8 cellular contexts compared by ENCODE assay signal in the genomic region with DNA sequence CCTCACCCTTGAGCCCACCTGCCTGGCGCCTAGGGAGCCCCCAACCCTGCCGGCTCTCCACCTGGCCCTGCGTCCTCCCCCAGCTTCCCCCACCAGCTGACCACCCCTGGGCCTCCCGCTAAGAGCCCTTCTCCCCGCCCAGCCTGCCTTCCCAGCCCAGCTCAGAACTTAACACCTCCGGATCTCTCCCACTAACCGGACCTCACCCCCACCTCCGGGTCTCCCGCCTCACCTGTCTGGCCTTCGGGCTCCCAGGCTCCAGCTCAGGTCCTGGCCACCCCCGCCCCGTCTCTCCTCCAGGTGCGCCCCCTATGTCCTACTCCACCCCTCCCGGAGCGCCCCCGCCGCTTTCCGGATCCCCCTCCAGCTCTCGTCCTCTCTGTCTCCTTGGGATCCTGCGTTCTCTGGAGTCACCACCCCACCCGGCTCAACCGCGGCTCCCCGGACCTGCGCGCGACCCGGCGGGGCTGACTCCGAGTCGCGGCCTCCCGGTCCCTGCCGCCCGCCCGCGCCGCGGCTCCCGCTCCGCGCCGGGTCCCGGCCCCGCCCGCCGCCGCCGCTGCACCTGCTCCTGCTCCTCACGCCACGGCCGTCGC. TPM values are rescaled to one million over a fixed set of nuclear protein-coding genes. Genes with fewer than 3 reads are reported as not detected.
A peak's percentile ranks its signal among the peaks of the same experiment; 100 is the strongest.
DNase-seq lines count a peak whose midpoint lies in the region; ATAC-seq, FAIRE-seq and TF ChIP-seq lines count a peak whose summit lies in the region.

A gene (minus strand): TSS at position 51 of the 596 bp plus-strand sequence. CDS start 568 bp downstream, outside the sequence.

- peak within 1 kb of the TSS; percentile 83 for H3K4me3 Mint-ChIP-seq in central memory CD8-positive, alpha-beta T cell

- no peak within 1 kb of the TSS for H3K9ac ChIP-seq in mesenchymal stem cell (ENCODE audit: low read length)

- no peaks in the 10 kb centered on the region for H3K9me3 ChIP-seq in mesenchymal stem cell (ENCODE audit: control insufficient read depth, low read length)

- peak within 1 kb of the TSS; percentile 68 for H2AFZ ChIP-seq in mesenchymal stem cell (ENCODE audit: low read depth, low read length)

- H3K4ac ChIP-seq in mesenchymal stem cell (ENCODE audit: low read depth in 1 of 2, low read length in 2 of 2), result no peak within 1 kb of the TSS

- no peaks in the 10 kb centered on the region for H3K36me3 ChIP-seq in mesenchymal stem cell (ENCODE audit: control insufficient read depth in 1 of 2, insufficient read depth in 2 of 2, low read depth in 1 of 2, low read length in 2 of 2)

- H2BK5ac ChIP-seq in mesenchymal stem cell (ENCODE audit: low read depth, low read length, poor library complexity, severe bottlenecking), result no peak within 1 kb of the TSS

- H3K4me3 ChIP-seq in mesenchymal stem cell (ENCODE audit: insufficient read depth in 1 of 2, low read depth in 1 of 2, low read length in 2 of 2), result peak within 1 kb of the TSS in 1 of 2 experiments; percentile 63

- no peak within 1 kb of the TSS for H2AK5ac ChIP-seq in mesenchymal stem cell (ENCODE audit: low read length, severe bottlenecking)

- H3K27me3 ChIP-seq in mesenchymal stem cell (ENCODE audit: control insufficient read depth in 1 of 2, insufficient read depth in 1 of 2, low read length in 2 of 2), result peaks cover 51 to 60% of the 10 kb centered on the region in 2 experiments

- H2BK120ac ChIP-seq in mesenchymal stem cell (ENCODE audit: low read depth, low read length), result peak within 1 kb of the TSS; percentile 80

- no peak for FAIRE-seq in urothelium cell line (lab: Jason Lieb, UNC)

- no peaks in the 10 kb centered on the region for H3K4me1 Mint-ChIP-seq in central memory CD8-positive, alpha-beta T cell

- TF ChIP-seq CTCF in GM12872 (IDR thresholded peaks at IDR 0.05; ENCODE audit: insufficient read depth, low read depth, low read length), result 0 out of 3 replicates have a peak, but pooled peaks have one; percentile 1

- H3K18ac ChIP-seq in mesenchymal stem cell (ENCODE audit: low read depth in 1 of 2, low read length in 2 of 2), result no peak within 1 kb of the TSS

- WGBS in mesenchymal stem cell, result 6% methylated on average over 39 of the region's 53 CpGs

- peak within 1 kb of the TSS; percentile 46 for H4K8ac ChIP-seq in mesenchymal stem cell (ENCODE audit: low read length)

- peak within 1 kb of the TSS; percentile 74 for H3K27ac Mint-ChIP-seq in central memory CD8-positive, alpha-beta T cell (ENCODE audit: low read depth)

- no peaks in the 10 kb centered on the region for H3K79me1 ChIP-seq in mesenchymal stem cell (replicated peaks; ENCODE audit: low read length, poor library complexity, severe bottlenecking)

- ATAC-seq in GM21825 (IDR thresholded peaks at IDR 0.05; ENCODE audit: unreplicated experiment), result peak; percentile 39
- ATAC-seq in central memory CD8-positive, alpha-beta T cell (replicated peaks; ENCODE audit: extremely low read depth, poor library complexity, severe bottlenecking), result peak; percentile 46

- H3K23ac ChIP-seq in mesenchymal stem cell (ENCODE audit: low read length in 2 of 2), result no peak within 1 kb of the TSS

- peak within 1 kb of the TSS; percentile 31 for H2BK15ac ChIP-seq in mesenchymal stem cell (ENCODE audit: low read depth, poor library complexity, severe bottlenecking)

- H4K91ac ChIP-seq in mesenchymal stem cell (ENCODE audit: low read length), result no peak within 1 kb of the TSS

- H3K9me3 Mint-ChIP-seq in central memory CD8-positive, alpha-beta T cell, result no peaks in the 10 kb centered on the region

- H2BK12ac ChIP-seq in mesenchymal stem cell (ENCODE audit: low read length in 2 of 2), result no peak within 1 kb of the TSS

- no peak within 1 kb of the TSS for H3K27ac ChIP-seq in mesenchymal stem cell (ENCODE audit: low read length, poor library complexity, severe bottlenecking)

- peaks cover 2% of the 10 kb centered on the region for H3K36me3 Mint-ChIP-seq in central memory CD8-positive, alpha-beta T cell (ENCODE audit: insufficient read depth)

- H3K27me3 Mint-ChIP-seq in central memory CD8-positive, alpha-beta T cell, result no peaks in the 10 kb centered on the region

- no peak within 1 kb of the TSS for H3K14ac ChIP-seq in mesenchymal stem cell (ENCODE audit: low read length in 2 of 2)

- H3K4me2 ChIP-seq in mesenchymal stem cell (ENCODE audit: low read length, poor library complexity, severe bottlenecking), result peak within 1 kb of the TSS; percentile 86

- H3K4me1 ChIP-seq in mesenchymal stem cell (ENCODE audit: control insufficient read depth, insufficient read depth, low read depth, low read length), result peaks cover 12% of the 10 kb centered on the region

- DNase-seq in NCI-H1092 treated with DMSO at 0.1 percent for 48 hours (lab: John Stamatoyannopoulos, UW), result peak; percentile 37
- DNase-seq in central memory CD8-positive, alpha-beta T cell (ENCODE audit: low spot score in 2 of 2), result peak in 1 of 2 donors; percentile 32
- DNase-seq in mesenchymal stem cell, result no peak
- peak; percentile 27 for DNase-seq in urothelium cell line (ENCODE audit: low spot score)
- DNase-seq in stimulated activated CD4-positive, alpha-beta T cell treated with anti-CD3 and anti-CD28 coated beads, Interleukin-1b, Interleukin-23, amount 100 ng/mL, for 48 hours, result no peak
- DNase-seq in NCI-H1694 treated with DMSO at 0.1 percent for 48 hours (lab: John Stamatoyannopoulos, UW), result no peak

RNA-seq across cellular contexts. Expression of the gene that starts here (rescaled TPM):
- polyA plus RNA-seq in mesenchymal stem cell (2013, experiment 1 of 2), result not detected
- polyA plus RNA-seq in mesenchymal stem cell (2013, experiment 2 of 2), result not detected

Comparison
In these comparisons a context has a peak if more than half of its experiments do, and no peak if none do; other contexts are left out.
1. DNase-seq: peak in NCI-H1092 treated with DMSO at 0.1 percent for 48 hours (single experiment) and urothelium cell line (single experiment); none in mesenchymal stem cell (single experiment), stimulated activated CD4-positive, alpha-beta T cell treated with anti-CD3 and anti-CD28 coated beads, Interleukin-1b, Interleukin-23, amount 100 ng/mL, for 48 hours (single experiment) and NCI-H1694 treated with DMSO at 0.1 percent for 48 hours (single experiment).